1 cellular context compared by ENCODE assay signal in genomic region chr20:36235892-36236785, GRCh38.
TF ChIP-seq lines count a peak whose summit lies in the region.

A gene with protein sequence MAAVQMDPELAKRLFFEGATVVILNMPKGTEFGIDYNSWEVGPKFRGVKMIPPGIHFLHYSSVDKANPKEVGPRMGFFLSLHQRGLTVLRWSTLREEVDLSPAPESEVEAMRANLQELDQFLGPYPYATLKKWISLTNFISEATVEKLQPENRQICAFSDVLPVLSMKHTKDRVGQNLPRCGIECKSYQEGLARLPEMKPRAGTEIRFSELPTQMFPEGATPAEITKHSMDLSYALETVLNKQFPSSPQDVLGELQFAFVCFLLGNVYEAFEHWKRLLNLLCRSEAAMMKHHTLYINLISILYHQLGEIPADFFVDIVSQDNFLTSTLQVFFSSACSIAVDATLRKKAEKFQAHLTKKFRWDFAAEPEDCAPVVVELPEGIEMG (plus strand): TSS chr20:36236478. CDS start chr20:36239869, 3,391 bp downstream.

TF ChIP-seq in K562, 482 proteins besides CTCF, POLR2A, EP300 and RAD21 (continued from another document and continues in another):
- peak; percentile 49; the same call in 1 of the 2 replicates for TF ChIP-seq ZNF12 (CRISPR knock-in tag; IDR thresholded peaks at IDR 0.05)
- TF ChIP-seq, protein P1, sequence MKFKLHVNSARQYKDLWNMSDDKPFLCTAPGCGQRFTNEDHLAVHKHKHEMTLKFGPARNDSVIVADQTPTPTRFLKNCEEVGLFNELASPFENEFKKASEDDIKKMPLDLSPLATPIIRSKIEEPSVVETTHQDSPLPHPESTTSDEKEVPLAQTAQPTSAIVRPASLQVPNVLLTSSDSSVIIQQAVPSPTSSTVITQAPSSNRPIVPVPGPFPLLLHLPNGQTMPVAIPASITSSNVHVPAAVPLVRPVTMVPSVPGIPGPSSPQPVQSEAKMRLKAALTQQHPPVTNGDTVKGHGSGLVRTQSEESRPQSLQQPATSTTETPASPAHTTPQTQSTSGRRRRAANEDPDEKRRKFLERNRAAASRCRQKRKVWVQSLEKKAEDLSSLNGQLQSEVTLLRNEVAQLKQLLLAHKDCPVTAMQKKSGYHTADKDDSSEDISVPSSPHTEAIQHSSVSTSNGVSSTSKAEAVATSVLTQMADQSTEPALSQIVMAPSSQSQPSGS (CRISPR knock-in tag; IDR thresholded peaks at IDR 0.05), result no peak
- 0 out of 4 replicates have a peak, but pooled peaks of 1 of the 2 experiments have one; percentile 53 for TF ChIP-seq NONO (IDR thresholded peaks at IDR 0.05; ENCODE audit: low read depth in 2 of 2, low read length in 1 of 2)
- peak; percentile 87 for TF ChIP-seq TAF7 (tag; IDR thresholded peaks at IDR 0.05)
- TF ChIP-seq PREB (CRISPR knock-in tag; IDR thresholded peaks at IDR 0.05), result no peak
- no peak for TF ChIP-seq CAMTA2 (CRISPR knock-in tag; conservative IDR thresholded peaks at IDR 0.05)
- no peak for TF ChIP-seq E2F5 (CRISPR knock-in tag; IDR thresholded peaks at IDR 0.05)
- TF ChIP-seq ELF2 (CRISPR knock-in tag; IDR thresholded peaks at IDR 0.05), result peak; percentile 81; the same call in 1 of the 2 replicates
- TF ChIP-seq ID3 (CRISPR knock-in tag; IDR thresholded peaks at IDR 0.05), result no peak
- peak; percentile 90 for TF ChIP-seq ID3 (tag; IDR thresholded peaks at IDR 0.05)
- TF ChIP-seq, protein P2, sequence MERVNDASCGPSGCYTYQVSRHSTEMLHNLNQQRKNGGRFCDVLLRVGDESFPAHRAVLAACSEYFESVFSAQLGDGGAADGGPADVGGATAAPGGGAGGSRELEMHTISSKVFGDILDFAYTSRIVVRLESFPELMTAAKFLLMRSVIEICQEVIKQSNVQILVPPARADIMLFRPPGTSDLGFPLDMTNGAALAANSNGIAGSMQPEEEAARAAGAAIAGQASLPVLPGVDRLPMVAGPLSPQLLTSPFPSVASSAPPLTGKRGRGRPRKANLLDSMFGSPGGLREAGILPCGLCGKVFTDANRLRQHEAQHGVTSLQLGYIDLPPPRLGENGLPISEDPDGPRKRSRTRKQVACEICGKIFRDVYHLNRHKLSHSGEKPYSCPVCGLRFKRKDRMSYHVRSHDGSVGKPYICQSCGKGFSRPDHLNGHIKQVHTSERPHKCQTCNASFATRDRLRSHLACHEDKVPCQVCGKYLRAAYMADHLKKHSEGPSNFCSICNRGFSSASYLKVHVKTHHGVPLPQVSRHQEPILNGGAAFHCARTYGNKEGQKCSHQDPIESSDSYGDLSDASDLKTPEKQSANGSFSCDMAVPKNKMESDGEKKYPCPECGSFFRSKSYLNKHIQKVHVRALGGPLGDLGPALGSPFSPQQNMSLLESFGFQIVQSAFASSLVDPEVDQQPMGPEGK (CRISPR knock-in tag; IDR thresholded peaks at IDR 0.05; ENCODE audit: borderline replicate concordance), result no peak
- TF ChIP-seq TSC22D4 (tag; IDR thresholded peaks at IDR 0.05), result no peak
- peak; percentile 98 for TF ChIP-seq NCOA1 (IDR thresholded peaks at IDR 0.05; ENCODE audit: low read depth)
- 0 out of 2 replicates have a peak, but pooled peaks have one; percentile 35 for TF ChIP-seq ZNF644 (tag; IDR thresholded peaks at IDR 0.05; ENCODE audit: low read depth)
- TF ChIP-seq BMI1 (IDR thresholded peaks at IDR 0.05; ENCODE audit: low read length), result no peak
- TF ChIP-seq ZBTB17 (CRISPR knock-in tag; IDR thresholded peaks at IDR 0.05), result 0 out of 2 replicates have a peak, but pooled peaks have one; percentile 47
- TF ChIP-seq KDM1A (IDR thresholded peaks at IDR 0.05), result no peak
- no peak for TF ChIP-seq JUNB (CRISPR knock-in tag; conservative IDR thresholded peaks at IDR 0.05)
- TF ChIP-seq NELFE (IDR thresholded peaks at IDR 0.05; ENCODE audit: insufficient read depth, insufficient read length), result no peak
- no peak for TF ChIP-seq TEAD2 (tag; IDR thresholded peaks at IDR 0.05)
- TF ChIP-seq, protein P3, sequence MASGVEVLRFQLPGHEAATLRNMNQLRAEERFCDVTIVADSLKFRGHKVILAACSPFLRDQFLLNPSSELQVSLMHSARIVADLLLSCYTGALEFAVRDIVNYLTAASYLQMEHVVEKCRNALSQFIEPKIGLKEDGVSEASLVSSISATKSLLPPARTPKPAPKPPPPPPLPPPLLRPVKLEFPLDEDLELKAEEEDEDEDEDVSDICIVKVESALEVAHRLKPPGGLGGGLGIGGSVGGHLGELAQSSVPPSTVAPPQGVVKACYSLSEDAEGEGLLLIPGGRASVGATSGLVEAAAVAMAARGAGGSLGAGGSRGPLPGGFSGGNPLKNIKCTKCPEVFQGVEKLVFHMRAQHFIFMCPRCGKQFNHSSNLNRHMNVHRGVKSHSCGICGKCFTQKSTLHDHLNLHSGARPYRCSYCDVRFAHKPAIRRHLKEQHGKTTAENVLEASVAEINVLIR (CRISPR knock-in tag; IDR thresholded peaks at IDR 0.05), result peak; percentile 50; the same call in 1 of the 2 replicates
- no peak for TF ChIP-seq ATF1 (CRISPR knock-in tag; IDR thresholded peaks at IDR 0.05)
- TF ChIP-seq ATF1 (tag; IDR thresholded peaks at IDR 0.05), result peak; percentile 86
- TF ChIP-seq NR2C2 (CRISPR knock-in tag; IDR thresholded peaks at IDR 0.05), result peak; percentile 94
- peak; percentile 98 for TF ChIP-seq NR2C2 (tag; IDR thresholded peaks at IDR 0.05)
- peak; percentile 25; the same call in 1 of the 2 replicates for TF ChIP-seq TCF3 (CRISPR knock-in tag; IDR thresholded peaks at IDR 0.05)
- TF ChIP-seq MIER1 (IDR thresholded peaks at IDR 0.05; ENCODE audit: low read depth), result no peak
- TF ChIP-seq TGIF2 (CRISPR knock-in tag; IDR thresholded peaks at IDR 0.05), result no peak
- TF ChIP-seq, protein P4, sequence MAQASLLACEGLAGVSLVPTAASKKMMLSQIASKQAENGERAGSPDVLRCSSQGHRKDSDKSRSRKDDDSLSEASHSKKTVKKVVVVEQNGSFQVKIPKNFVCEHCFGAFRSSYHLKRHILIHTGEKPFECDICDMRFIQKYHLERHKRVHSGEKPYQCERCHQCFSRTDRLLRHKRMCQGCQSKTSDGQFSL (CRISPR knock-in tag; IDR thresholded peaks at IDR 0.05), result no peak
- TF ChIP-seq, protein P4 (tag; IDR thresholded peaks at IDR 0.05), result no peak
- TF ChIP-seq ZNF280B (CRISPR knock-in tag; IDR thresholded peaks at IDR 0.05), result no peak
- no peak for TF ChIP-seq NCOA2 (IDR thresholded peaks at IDR 0.05; ENCODE audit: partially characterized antibody in 2 of 2)
- TF ChIP-seq ZNF75A (CRISPR knock-in tag; IDR thresholded peaks at IDR 0.05), result no peak
- no peak for TF ChIP-seq FOSL1 (tag; conservative IDR thresholded peaks at IDR 0.05)
- TF ChIP-seq, protein P5, sequence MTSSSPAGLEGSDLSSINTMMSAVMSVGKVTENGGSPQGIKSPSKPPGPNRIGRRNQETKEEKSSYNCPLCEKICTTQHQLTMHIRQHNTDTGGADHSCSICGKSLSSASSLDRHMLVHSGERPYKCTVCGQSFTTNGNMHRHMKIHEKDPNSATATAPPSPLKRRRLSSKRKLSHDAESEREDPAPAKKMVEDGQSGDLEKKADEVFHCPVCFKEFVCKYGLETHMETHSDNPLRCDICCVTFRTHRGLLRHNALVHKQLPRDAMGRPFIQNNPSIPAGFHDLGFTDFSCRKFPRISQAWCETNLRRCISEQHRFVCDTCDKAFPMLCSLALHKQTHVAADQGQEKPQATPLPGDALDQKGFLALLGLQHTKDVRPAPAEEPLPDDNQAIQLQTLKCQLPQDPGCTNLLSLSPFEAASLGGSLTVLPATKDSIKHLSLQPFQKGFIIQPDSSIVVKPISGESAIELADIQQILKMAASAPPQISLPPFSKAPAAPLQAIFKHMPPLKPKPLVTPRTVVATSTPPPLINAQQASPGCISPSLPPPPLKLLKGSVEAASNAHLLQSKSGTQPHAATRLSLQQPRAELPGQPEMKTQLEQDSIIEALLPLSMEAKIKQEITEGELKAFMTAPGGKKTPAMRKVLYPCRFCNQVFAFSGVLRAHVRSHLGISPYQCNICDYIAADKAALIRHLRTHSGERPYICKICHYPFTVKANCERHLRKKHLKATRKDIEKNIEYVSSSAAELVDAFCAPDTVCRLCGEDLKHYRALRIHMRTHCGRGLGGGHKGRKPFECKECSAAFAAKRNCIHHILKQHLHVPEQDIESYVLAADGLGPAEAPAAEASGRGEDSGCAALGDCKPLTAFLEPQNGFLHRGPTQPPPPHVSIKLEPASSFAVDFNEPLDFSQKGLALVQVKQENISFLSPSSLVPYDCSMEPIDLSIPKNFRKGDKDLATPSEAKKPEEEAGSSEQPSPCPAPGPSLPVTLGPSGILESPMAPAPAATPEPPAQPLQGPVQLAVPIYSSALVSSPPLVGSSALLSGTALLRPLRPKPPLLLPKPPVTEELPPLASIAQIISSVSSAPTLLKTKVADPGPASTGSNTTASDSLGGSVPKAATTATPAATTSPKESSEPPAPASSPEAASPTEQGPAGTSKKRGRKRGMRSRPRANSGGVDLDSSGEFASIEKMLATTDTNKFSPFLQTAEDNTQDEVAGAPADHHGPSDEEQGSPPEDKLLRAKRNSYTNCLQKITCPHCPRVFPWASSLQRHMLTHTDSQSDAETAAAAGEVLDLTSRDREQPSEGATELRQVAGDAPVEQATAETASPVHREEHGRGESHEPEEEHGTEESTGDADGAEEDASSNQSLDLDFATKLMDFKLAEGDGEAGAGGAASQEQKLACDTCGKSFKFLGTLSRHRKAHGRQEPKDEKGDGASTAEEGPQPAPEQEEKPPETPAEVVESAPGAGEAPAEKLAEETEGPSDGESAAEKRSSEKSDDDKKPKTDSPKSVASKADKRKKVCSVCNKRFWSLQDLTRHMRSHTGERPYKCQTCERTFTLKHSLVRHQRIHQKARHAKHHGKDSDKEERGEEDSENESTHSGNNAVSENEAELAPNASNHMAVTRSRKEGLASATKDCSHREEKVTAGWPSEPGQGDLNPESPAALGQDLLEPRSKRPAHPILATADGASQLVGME (CRISPR knock-in tag; IDR thresholded peaks at IDR 0.05), result no peak
- no peak for TF ChIP-seq FOXK1 (CRISPR knock-in tag; IDR thresholded peaks at IDR 0.05; ENCODE audit: borderline replicate concordance)
- TF ChIP-seq, protein P6, sequence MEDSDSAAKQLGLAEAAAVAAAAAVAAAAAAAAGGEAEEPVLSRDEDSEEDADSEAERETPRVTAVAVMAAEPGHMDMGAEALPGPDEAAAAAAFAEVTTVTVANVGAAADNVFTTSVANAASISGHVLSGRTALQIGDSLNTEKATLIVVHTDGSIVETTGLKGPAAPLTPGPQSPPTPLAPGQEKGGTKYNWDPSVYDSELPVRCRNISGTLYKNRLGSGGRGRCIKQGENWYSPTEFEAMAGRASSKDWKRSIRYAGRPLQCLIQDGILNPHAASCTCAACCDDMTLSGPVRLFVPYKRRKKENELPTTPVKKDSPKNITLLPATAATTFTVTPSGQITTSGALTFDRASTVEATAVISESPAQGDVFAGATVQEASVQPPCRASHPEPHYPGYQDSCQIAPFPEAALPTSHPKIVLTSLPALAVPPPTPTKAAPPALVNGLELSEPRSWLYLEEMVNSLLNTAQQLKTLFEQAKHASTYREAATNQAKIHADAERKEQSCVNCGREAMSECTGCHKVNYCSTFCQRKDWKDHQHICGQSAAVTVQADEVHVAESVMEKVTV (CRISPR knock-in tag; IDR thresholded peaks at IDR 0.05), result no peak
- no peak for TF ChIP-seq MEF2A (IDR thresholded peaks at IDR 0.05; ENCODE audit: control insufficient read depth, low read depth, low read length)
- no peak for TF ChIP-seq DLX4 (CRISPR knock-in tag; IDR thresholded peaks at IDR 0.05)
- no peak for TF ChIP-seq TBL1XR1 (IDR thresholded peaks at IDR 0.05; ENCODE audit: low read length in 2 of 2)
- no peak for TF ChIP-seq ZBTB9 (CRISPR knock-in tag; IDR thresholded peaks at IDR 0.05)
- 0 out of 2 replicates have a peak, but pooled peaks have one; percentile 42 for TF ChIP-seq ILF3 (IDR thresholded peaks at IDR 0.05; ENCODE audit: borderline replicate concordance)
